ENCODE assay signal across 10 cellular contexts in genomic region chrX:108584617-108585211, GRCh38.
DNase-seq lines count a peak whose midpoint lies in the region; ATAC-seq and TF ChIP-seq lines count a peak whose summit lies in the region.
"Had no signal": no experiment of that assay in that cellular context is flagged by ENCODE, and none has a peak within 500 bp of the region (broad histone marks: within the 10 kb centered on the region; RNA-seq: fewer than 3 reads in every experiment).

No MANE protein-coding gene starts in this region.

- DNase-seq in NB4 (ENCODE audit: low read depth), result peak; percentile 26
- peak; percentile 31 for DNase-seq in dermis blood vessel endothelial cell
- peak; percentile 68 for DNase-seq in pons (ENCODE audit: low spot score)
- DNase-seq in amniotic stem cell (lab: John Stamatoyannopoulos, UW), result no peak
- DNase-seq: activated T-cell treated with anti-CD3 and anti-CD28 coated beads for 4 hours; NK-92 treated with Interleukin-12 subunit alpha and Interleukin-12 subunit beta, amount 100 ng/mL, for 24 hours had no signal

- no peak for ATAC-seq in GM21737 (IDR thresholded peaks at IDR 0.05; ENCODE audit: unreplicated experiment)
- ATAC-seq in HG03457 (IDR thresholded peaks at IDR 0.05; ENCODE audit: unreplicated experiment), result no peak
- ATAC-seq in HG02571 (IDR thresholded peaks at IDR 0.05; ENCODE audit: unreplicated experiment), result no peak

- TF ChIP-seq CTCF in GM12875 (IDR thresholded peaks at IDR 0.05; ENCODE audit: borderline replicate concordance, insufficient read depth, low read depth, low read length), result peak; percentile 56
- TF ChIP-seq CTCF in NB4 (IDR thresholded peaks at IDR 0.05; ENCODE audit: low read depth, low read length), result peak; percentile 29

- no peak overlapping the region for H3K4me3 ChIP-seq in GM12875 (ENCODE audit: low read depth, low read length)
- H3K4me3 ChIP-seq in NB4 (ENCODE audit: low read depth, low read length), result no peak overlapping the region

- TF ChIP-seq POLR2A in NB4 (IDR thresholded peaks at IDR 0.05; ENCODE audit: extremely low read depth, insufficient read length), result no peak
